In the genomic region with DNA sequence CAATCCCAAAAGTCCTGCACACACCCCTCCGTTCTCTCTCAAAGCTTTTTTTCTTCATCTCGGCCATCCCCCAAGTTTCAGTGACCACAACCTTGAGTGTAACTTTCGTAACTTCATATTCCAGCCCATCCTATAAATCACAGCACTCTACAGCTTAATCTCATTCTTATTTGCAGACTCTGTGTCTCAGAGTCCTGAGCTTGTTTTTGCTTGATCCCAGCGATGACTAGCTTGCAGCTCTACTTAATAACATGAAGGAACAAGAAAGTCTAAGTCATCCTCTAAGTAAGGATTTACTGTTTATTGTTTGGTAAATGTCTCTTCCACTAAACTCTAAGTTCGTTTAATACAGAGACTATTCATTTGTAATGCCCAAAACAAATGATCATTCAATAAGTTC, we compare ENCODE assay signal across 14 cellular contexts.
"Had no signal": no experiment of that assay in that cellular context is flagged by ENCODE, and none has a peak within 500 bp of the region (broad histone marks: within the 10 kb centered on the region; RNA-seq: fewer than 3 reads in every experiment).

No MANE protein-coding gene starts in this region.

- H3K4me3 Mint-ChIP-seq: activated CD4-positive, alpha-beta memory T cell treated with anti-CD3 and anti-CD28 coated beads for 36 hours; activated CD4-positive, alpha-beta T cell treated with anti-CD3 and anti-CD28 coated beads for 36 hours; effector memory CD8-positive, alpha-beta T cell; stimulated activated memory B cell treated with anti-CD40 and anti-IgM and Interleukin-4, amounts not matched to agents 10 μg/mL and 1 μg/mL and 100 μg/mL, for 72 hours; WTC11 had no signal

- DNase-seq: left lung, upper lobe of right lung had no signal

- H3K27ac ChIP-seq: body of pancreas, gastroesophageal sphincter, heart left ventricle, left lung, pancreas, upper lobe of right lung had no signal

- H3K27me3 Mint-ChIP-seq: stimulated activated memory B cell treated with anti-CD40 and anti-IgM and Interleukin-4, amounts not matched to agents 10 μg/mL and 1 μg/mL and 100 μg/mL, for 72 hours had no signal

- H3K27me3 ChIP-seq: body of pancreas, gastroesophageal sphincter, pancreas had no signal

- H3K36me3 Mint-ChIP-seq: naive thymus-derived CD8-positive, alpha-beta T cell; T-cell; WTC11 had no signal

- H3K9me3 ChIP-seq: body of pancreas, gastroesophageal sphincter, heart left ventricle, left lung, pancreas, upper lobe of right lung had no signal

- H3K9me3 Mint-ChIP-seq: activated CD4-positive, alpha-beta memory T cell treated with anti-CD3 and anti-CD28 coated beads for 36 hours; effector memory CD8-positive, alpha-beta T cell; naive thymus-derived CD8-positive, alpha-beta T cell; stimulated activated memory B cell treated with anti-CD40 and anti-IgM and Interleukin-4, amounts not matched to agents 10 μg/mL and 1 μg/mL and 100 μg/mL, for 72 hours; T-cell; WTC11 had no signal

- H3K36me3 ChIP-seq: gastroesophageal sphincter, heart left ventricle, left lung, pancreas, upper lobe of right lung had no signal

- H3K4me3 ChIP-seq: body of pancreas, gastroesophageal sphincter, heart left ventricle, left lung, pancreas, skin epidermis, upper lobe of right lung had no signal

- ATAC-seq: naive thymus-derived CD8-positive, alpha-beta T cell had no signal

- H3K27ac Mint-ChIP-seq: activated CD4-positive, alpha-beta memory T cell treated with anti-CD3 and anti-CD28 coated beads for 36 hours; activated CD4-positive, alpha-beta T cell treated with anti-CD3 and anti-CD28 coated beads for 36 hours; effector memory CD8-positive, alpha-beta T cell; stimulated activated memory B cell treated with anti-CD40 and anti-IgM and Interleukin-4, amounts not matched to agents 10 μg/mL and 1 μg/mL and 100 μg/mL, for 72 hours; WTC11 had no signal
